In the genomic region with DNA sequence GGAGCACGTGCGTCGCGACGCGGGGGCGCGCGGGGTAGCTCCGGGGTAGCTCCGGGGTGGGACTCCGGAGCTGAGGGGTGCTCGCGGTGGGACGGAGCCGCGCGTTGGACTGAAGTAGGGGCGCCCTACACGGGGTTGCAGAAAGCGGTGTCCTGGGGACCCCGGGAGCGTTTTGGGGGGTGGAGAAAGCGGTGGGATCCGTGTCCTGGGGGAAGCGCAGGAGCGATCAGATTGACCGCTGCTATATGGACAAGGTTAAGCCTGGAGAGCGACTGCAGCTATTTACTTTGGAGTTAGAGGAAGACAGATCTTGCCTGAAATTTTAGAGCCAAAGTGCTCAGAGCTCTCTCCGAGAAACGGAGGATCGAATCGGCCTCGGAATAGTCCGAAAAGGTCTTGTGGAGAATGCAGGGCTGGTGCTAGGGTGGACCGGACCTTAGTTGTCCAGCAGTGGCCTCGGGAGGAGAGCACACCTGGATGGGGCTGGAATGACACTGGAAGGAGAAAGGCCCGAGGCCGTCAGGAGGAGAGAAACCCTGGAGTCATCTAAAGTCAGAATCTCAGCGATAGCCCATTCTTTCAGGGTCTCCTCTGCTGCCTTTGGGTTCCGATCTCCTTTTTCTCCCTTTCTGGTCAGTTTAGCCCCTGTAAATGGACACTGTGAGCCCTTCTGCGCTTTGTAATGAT, we compare ENCODE assay signal across 8 cellular contexts. TPM values are rescaled to one million over a fixed set of nuclear protein-coding genes. Genes with fewer than 3 reads are reported as not detected.
DNase-seq lines count a peak whose midpoint lies in the region; ATAC-seq and TF ChIP-seq lines count a peak whose summit lies in the region.

No MANE protein-coding gene starts in this region.

- ATAC-seq in thoracic aorta (ENCODE audit: insufficient number of reproducible peaks, low FRiP score, low read depth): no peak
- ATAC-seq in HG03432 (IDR thresholded peaks at IDR 0.05; ENCODE audit: unreplicated experiment): no peak

- no peaks in the 10 kb centered on the region for H3K4me1 ChIP-seq in BE2C
- peaks cover 16% of the 10 kb centered on the region for H3K4me1 ChIP-seq in adipocyte (ENCODE audit: control insufficient read depth, insufficient read depth, low read length)
- peaks cover 6 to 15% of the 10 kb centered on the region in 2 donors for H3K4me1 ChIP-seq in thoracic aorta (ENCODE audit: control insufficient read depth in 1 of 2, low read depth in 2 of 2)

- POLR2A ChIA-PET in HEK293T (lab: Yijun Ruan, JAX): no interaction called here

- peak overlapping the region; percentile 98 for H3K9ac ChIP-seq in adipocyte (ENCODE audit: low read length)

- CTCF ChIA-PET in HEK293T (lab: Yijun Ruan, JAX): no interaction called here

- DNase-seq in BE2C (no peak), HEK293T (ENCODE audit: extremely low spot score) (peak; percentile 9), adipocyte (ENCODE audit: low read depth) (peak; percentile 22), thoracic aorta (ENCODE audit: low spot score) (no peak), NCI-H446 treated with DMSO at 0.1 percent for 48 hours (lab: John Stamatoyannopoulos, UW) (no peak), pons (ENCODE audit: low spot score) (no peak)

- H3K36me3 ChIP-seq in BE2C (peaks cover 19% of the 10 kb centered on the region), adipocyte (ENCODE audit: control insufficient read depth, insufficient read depth, low read length, severe bottlenecking) (peaks cover 8% of the 10 kb centered on the region), thoracic aorta (no peaks in the 10 kb centered on the region)

- peak overlapping the region; percentile 66 for H3K4me3 ChIP-seq in BE2C (ENCODE audit: low read depth, low read length)
- H3K4me3 ChIP-seq in adipocyte (ENCODE audit: low read length): peak overlapping the region; percentile 91
- H3K4me3 ChIP-seq in thoracic aorta: peak overlapping the region; percentile 91

- no peaks in the 10 kb centered on the region for H3K9me3 ChIP-seq in BE2C
- no peaks in the 10 kb centered on the region for H3K9me3 ChIP-seq in adipocyte (ENCODE audit: control insufficient read depth, low read length)
- no peaks in the 10 kb centered on the region for H3K9me3 ChIP-seq in thoracic aorta

- H3K27me3 ChIP-seq in BE2C (no peaks in the 10 kb centered on the region), adipocyte (replicated peaks; ENCODE audit: control insufficient read depth, insufficient read depth, low read length) (no peaks in the 10 kb centered on the region), layer of hippocampus (ENCODE audit: control insufficient read depth, insufficient read depth, low read length) (no peaks in the 10 kb centered on the region), thoracic aorta (replicated peaks; ENCODE audit: insufficient read depth) (no peaks in the 10 kb centered on the region)

- H3K27ac ChIP-seq in layer of hippocampus (ENCODE audit: low read depth, low read length) (peak overlapping the region; percentile 92), thoracic aorta (peak overlapping the region in 1 of 2 donors; percentile 79)

- TF ChIP-seq CTCF in BE2C (IDR thresholded peaks at IDR 0.05; ENCODE audit: low read depth, low read length) (no peak), thoracic aorta (IDR thresholded peaks at IDR 0.05) (no peak)

TF ChIP-seq in HEK293T, 16 proteins besides CTCF, POLR2A, EP300 and RAD21:
- TF ChIP-seq L3MBTL2 (conservative IDR thresholded peaks at IDR 0.05): peak; percentile 70
- TF ChIP-seq, protein P1, sequence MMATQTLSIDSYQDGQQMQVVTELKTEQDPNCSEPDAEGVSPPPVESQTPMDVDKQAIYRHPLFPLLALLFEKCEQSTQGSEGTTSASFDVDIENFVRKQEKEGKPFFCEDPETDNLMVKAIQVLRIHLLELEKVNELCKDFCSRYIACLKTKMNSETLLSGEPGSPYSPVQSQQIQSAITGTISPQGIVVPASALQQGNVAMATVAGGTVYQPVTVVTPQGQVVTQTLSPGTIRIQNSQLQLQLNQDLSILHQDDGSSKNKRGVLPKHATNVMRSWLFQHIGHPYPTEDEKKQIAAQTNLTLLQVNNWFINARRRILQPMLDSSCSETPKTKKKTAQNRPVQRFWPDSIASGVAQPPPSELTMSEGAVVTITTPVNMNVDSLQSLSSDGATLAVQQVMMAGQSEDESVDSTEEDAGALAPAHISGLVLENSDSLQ (IDR thresholded peaks at IDR 0.05): no peak

RNA-seq across cellular contexts. Expression of a gene that starts 0.6 kb away (rescaled TPM):
- polyA plus RNA-seq in BE2C (2012; ENCODE audit: insufficient read depth, insufficient read length, low read depth): 12.2 TPM
- 1 to 10 TPM; 2.0 to 5.4 TPM for total RNA-seq in thoracic aorta

Comparison
In these comparisons a context has a peak if more than half of its experiments do, and no peak if none do; other contexts are left out.
1. DNase-seq: peak in HEK293T (single experiment) and adipocyte (single experiment); none in BE2C (single experiment), thoracic aorta (single experiment), NCI-H446 treated with DMSO at 0.1 percent for 48 hours (single experiment) and pons (single experiment).
2. Peak in every context shown above with its lines, with median percentiles within 50 percentile points of each other: H3K4me3 ChIP-seq.